In genomic region chr10:119406888-119407777, GRCh38 we compare ENCODE assay signal across 11 cellular contexts.
DNase-seq lines count a peak whose midpoint lies in the region; ATAC-seq and TF ChIP-seq lines count a peak whose summit lies in the region.
"Had no signal": no experiment of that assay in that cellular context is flagged by ENCODE, and none has a peak within 500 bp of the region (broad histone marks: within the 10 kb centered on the region; RNA-seq: fewer than 3 reads in every experiment).

No MANE protein-coding gene starts in this region.

- H2BK5ac ChIP-seq in trophoblast cell (ENCODE audit: low read depth, low read length, poor library complexity) = no peak overlapping the region

- no peak overlapping the region for H2BK120ac ChIP-seq in trophoblast cell (ENCODE audit: insufficient read depth, low read length, poor library complexity)

- intact Hi-C loops in Caco-2 (cut with micrococcal nuclease; ENCODE audit: unreplicated experiment) = no loop called here

- H3K4me1 Mint-ChIP-seq in CD4-positive, CD25-positive, alpha-beta regulatory T cell = peaks cover 3 to 13% (median 6%) of the 10 kb centered on the region in 4 donors
- no peaks in the 10 kb centered on the region for H3K4me1 Mint-ChIP-seq in Caco-2 (ENCODE audit: low read depth, unreplicated experiment)

- no peaks in the 10 kb centered on the region for H3K9me3 Mint-ChIP-seq in CD4-positive, CD25-positive, alpha-beta regulatory T cell
- no peaks in the 10 kb centered on the region for H3K9me3 Mint-ChIP-seq in Caco-2 (ENCODE audit: unreplicated experiment)

- POLR2A ChIA-PET in Caco-2 (lab: Charles Lee) = no interaction called here

- H4K91ac ChIP-seq in trophoblast cell (ENCODE audit: low read depth, low read length) = no peak overlapping the region

- no peaks in the 10 kb centered on the region for H3K27me3 ChIP-seq in CD4-positive, CD25-positive, alpha-beta regulatory T cell (ENCODE audit: control insufficient read depth, insufficient read depth, low read length)
- H3K27me3 ChIP-seq in fibroblast of lung (ENCODE audit: control insufficient read depth, insufficient read depth, low read length) (no peaks in the 10 kb centered on the region), Caco-2 (replicated peaks; ENCODE audit: control insufficient read depth, insufficient read depth, low read length) (no peaks in the 10 kb centered on the region), trophoblast cell (ENCODE audit: insufficient read depth, low read length) (no peaks in the 10 kb centered on the region)

- no peak overlapping the region for H3K18ac ChIP-seq in trophoblast cell (ENCODE audit: low read length)

- TF ChIP-seq CTCF in fibroblast of lung (conservative IDR thresholded peaks at IDR 0.05 in 1 of 2, IDR thresholded peaks at IDR 0.05 in 1 of 2; ENCODE audit: low read depth in 1 of 2, low read length in 2 of 2) (no peak), Caco-2 (IDR thresholded peaks at IDR 0.05; ENCODE audit: insufficient read depth in 1 of 2, low read depth in 1 of 2, low read length in 1 of 2, severe bottlenecking in 1 of 2, unreplicated experiment in 1 of 2) (no peak)

- no peaks in the 10 kb centered on the region for H3K4me1 ChIP-seq in CD4-positive, CD25-positive, alpha-beta regulatory T cell (ENCODE audit: control insufficient read depth, insufficient read depth, low read length, poor library complexity, severe bottlenecking)
- H3K4me1 ChIP-seq in fibroblast of lung (ENCODE audit: control insufficient read depth, extremely low read depth, insufficient read depth, low read length) = peaks cover 18% of the 10 kb centered on the region
- H3K4me1 ChIP-seq in Caco-2 = peaks cover 2% of the 10 kb centered on the region; the same call in 1 of the 2 replicates
- peaks cover 2% of the 10 kb centered on the region in 2 experiments for H3K4me1 ChIP-seq in trophoblast cell (ENCODE audit: control insufficient read depth in 1 of 2, insufficient read depth in 2 of 2, low read length in 2 of 2)

- no peaks in the 10 kb centered on the region for H3K36me3 ChIP-seq in CD4-positive, CD25-positive, alpha-beta regulatory T cell (ENCODE audit: control insufficient read depth, insufficient read depth, low read length)
- H3K36me3 ChIP-seq in fibroblast of lung (ENCODE audit: control insufficient read depth, insufficient read depth, low read length) (no peaks in the 10 kb centered on the region), Caco-2 (ENCODE audit: control insufficient read depth, insufficient read depth, low read length) (no peaks in the 10 kb centered on the region), trophoblast cell (ENCODE audit: control insufficient read depth in 1 of 2, insufficient read depth in 2 of 2, low read length in 2 of 2) (no peaks in the 10 kb centered on the region)

- CTCF ChIA-PET in Caco-2 (lab: Charles Lee) = no interaction called here

- H2AK5ac ChIP-seq in trophoblast cell (ENCODE audit: low read length) = no peak overlapping the region

- H4K20me1 ChIP-seq in fibroblast of lung (ENCODE audit: control insufficient read depth, extremely low read depth, insufficient read depth, low read length) = no peaks in the 10 kb centered on the region

- H3K27ac ChIP-seq in CD4-positive, CD25-positive, alpha-beta regulatory T cell (ENCODE audit: insufficient read depth, low read length, poor library complexity, severe bottlenecking) = no peak overlapping the region
- peak overlapping the region; percentile 40 for H3K27ac ChIP-seq in fibroblast of lung (ENCODE audit: insufficient read depth, low read length)
- H3K27ac ChIP-seq in trophoblast cell (ENCODE audit: low read depth, low read length) = no peak overlapping the region
- H3K27ac ChIP-seq: RWPE1 had no signal

- H4K8ac ChIP-seq in trophoblast cell (ENCODE audit: low read depth, low read length) = no peak overlapping the region

- H3K14ac ChIP-seq in trophoblast cell (ENCODE audit: low read length) = no peak overlapping the region

- ATAC-seq in CD4-positive, CD25-positive, alpha-beta regulatory T cell (ENCODE audit: low read depth in 2 of 2) = no peak
- ATAC-seq in HG03378 (IDR thresholded peaks at IDR 0.05; ENCODE audit: unreplicated experiment) (no peak), HG02610 (IDR thresholded peaks at IDR 0.05; ENCODE audit: unreplicated experiment) (no peak)

- no peak for DNase-seq in CD4-positive, CD25-positive, alpha-beta regulatory T cell
- DNase-seq in NAMALWA (ENCODE audit: low spot score) = peak; percentile 22
- DNase-seq in fibroblast of lung (ENCODE audit: low read depth in 2 of 2) = no peak
- DNase-seq in pons (ENCODE audit: low spot score) = peak; percentile 65
- no peak for DNase-seq in Caco-2
- no peak for DNase-seq in trophoblast cell
- DNase-seq: effector memory CD4-positive, alpha-beta T cell; GDM1 had no signal

- no peak overlapping the region for H3K4me3 ChIP-seq in CD4-positive, CD25-positive, alpha-beta regulatory T cell (ENCODE audit: low read depth, low read length)
- H3K4me3 ChIP-seq in fibroblast of lung (replicated peaks in 1 of 4; ENCODE audit: control extremely low read depth in 1 of 4, insufficient read depth in 1 of 4, low read depth in 3 of 4, low read length in 4 of 4) (no peak overlapping the region), Caco-2 (ENCODE audit: low read depth, low read length) (no peak overlapping the region), trophoblast cell (ENCODE audit: low read depth, low read length) (no peak overlapping the region)

- no peaks in the 10 kb centered on the region for H3K79me1 ChIP-seq in trophoblast cell (ENCODE audit: low read length)

- no peak overlapping the region for H3K23ac ChIP-seq in trophoblast cell (ENCODE audit: low read length)

- no peaks in the 10 kb centered on the region for H3K9me3 ChIP-seq in CD4-positive, CD25-positive, alpha-beta regulatory T cell (ENCODE audit: control insufficient read depth in 2 of 2, low read length in 2 of 2)
- no peaks in the 10 kb centered on the region for H3K9me3 ChIP-seq in fibroblast of lung (ENCODE audit: control insufficient read depth, insufficient read depth, low read depth, low read length)
- H3K9me3 ChIP-seq in Caco-2 = no peaks in the 10 kb centered on the region
- H3K9me3 ChIP-seq in trophoblast cell (ENCODE audit: insufficient read depth, low read depth, low read length) = no peaks in the 10 kb centered on the region

- H2BK12ac ChIP-seq in trophoblast cell (ENCODE audit: low read length) = no peak overlapping the region

- no peaks in the 10 kb centered on the region for H3K27me3 Mint-ChIP-seq in CD4-positive, CD25-positive, alpha-beta regulatory T cell
- no peaks in the 10 kb centered on the region for H3K27me3 Mint-ChIP-seq in Caco-2 (ENCODE audit: insufficient read depth, unreplicated experiment)

- no peak overlapping the region for H3K4ac ChIP-seq in trophoblast cell (ENCODE audit: low read depth, low read length)

- no TSS peak for BruUV-seq in Caco-2 (replicated peaks; lab: Mats Ljungman, UMichigan)

- H2AFZ ChIP-seq in fibroblast of lung (ENCODE audit: low read length) = no peak overlapping the region
- H2AFZ ChIP-seq in trophoblast cell (ENCODE audit: insufficient read depth, low read length, poor library complexity) = no peak overlapping the region

- no peak overlapping the region for H3K9ac ChIP-seq in fibroblast of lung (ENCODE audit: insufficient read depth, low read length)
- H3K9ac ChIP-seq in trophoblast cell (ENCODE audit: low read length) = no peak overlapping the region

- WGBS in trophoblast cell (ENCODE audit: extremely low coverage, insufficient coverage, insufficient read length) = no CpG with 5 or more reads among the region's 10 CpGs

- H4K12ac ChIP-seq in trophoblast cell (ENCODE audit: low read depth, low read length) = no peak overlapping the region

- peaks cover 8% of the 10 kb centered on the region for H3K36me3 Mint-ChIP-seq in CD4-positive, CD25-positive, alpha-beta regulatory T cell
- H3K36me3 Mint-ChIP-seq in Caco-2 (ENCODE audit: insufficient read depth, unreplicated experiment) = no peaks in the 10 kb centered on the region

- H3K4me2 ChIP-seq in fibroblast of lung (ENCODE audit: extremely low read depth, insufficient read depth, low read length) (no peak overlapping the region), trophoblast cell (ENCODE audit: low read length) (no peak overlapping the region)

- peaks cover 13% of the 10 kb centered on the region for H3K79me2 ChIP-seq in fibroblast of lung (ENCODE audit: control insufficient read depth, insufficient read depth, low read length)
- H3K79me2 ChIP-seq in trophoblast cell (ENCODE audit: control insufficient read depth, insufficient read depth, low read length, poor library complexity) = no peaks in the 10 kb centered on the region

- H3K4me3 Mint-ChIP-seq in CD4-positive, CD25-positive, alpha-beta regulatory T cell = no peak overlapping the region
- no peak overlapping the region for H3K4me3 Mint-ChIP-seq in Caco-2 (ENCODE audit: unreplicated experiment)

- H3K27ac Mint-ChIP-seq in CD4-positive, CD25-positive, alpha-beta regulatory T cell = peak overlapping the region in 2 of 3 donors; percentile 20 to 29
- no peak overlapping the region for H3K27ac Mint-ChIP-seq in Caco-2 (ENCODE audit: unreplicated experiment)

Comparison
In these comparisons a context has a peak if more than half of its experiments do, and no peak if none do; other contexts are left out.
1. DNase-seq: peak in NAMALWA (single experiment) and pons (single experiment); none in CD4-positive, CD25-positive, alpha-beta regulatory T cell (0 of 3), fibroblast of lung (0 of 2), Caco-2 (0 of 2) and trophoblast cell (0 of 2).